Comparison of ENCODE assay signal across 19 cellular contexts in genomic region chr3:134564991-134565390, GRCh38.
DNase-seq lines count a peak whose midpoint lies in the region; ATAC-seq and TF ChIP-seq lines count a peak whose summit lies in the region.
"Had no signal": no experiment of that assay in that cellular context is flagged by ENCODE, and none has a peak within 500 bp of the region (broad histone marks: within the 10 kb centered on the region; RNA-seq: fewer than 3 reads in every experiment).

No MANE protein-coding gene starts in this region.

- H2BK12ac ChIP-seq in trophoblast cell (ENCODE audit: low read length) = no peak overlapping the region

- no peak for ATAC-seq in HG03439 (IDR thresholded peaks at IDR 0.05; ENCODE audit: unreplicated experiment)

- POLR2A ChIA-PET in CD4-positive, alpha-beta memory T cell (lab: Charles Lee; ENCODE audit: partially characterized antibody) = no interaction called here
- POLR2A ChIA-PET in A673 (lab: Charles Lee; ENCODE audit: low non-redundant PET) = interaction anchor here (0.7 kb wide), 1 partner anchor 1795 kb away, joined by 3 read pairs; no protein-coding TSS in a partner anchor

- H3K27me3 Mint-ChIP-seq in CD4-positive, alpha-beta memory T cell = no peaks in the 10 kb centered on the region
- H3K27me3 Mint-ChIP-seq: B cell; CD4-positive, alpha-beta T cell; CD8-positive, alpha-beta memory T cell had no signal

- H3K9me3 ChIP-seq in trophoblast cell (ENCODE audit: insufficient read depth, low read depth, low read length) (peaks cover 8% of the 10 kb centered on the region), A673 (ENCODE audit: low read depth, low read length, poor library complexity, severe bottlenecking) (no peaks in the 10 kb centered on the region)
- H3K9me3 ChIP-seq in CD4-positive, alpha-beta memory T cell (ENCODE audit: control insufficient read depth in 1 of 2, low read length in 2 of 2) = no peaks in the 10 kb centered on the region

- no CpG with 5 or more reads among the region's 2 CpGs for WGBS in trophoblast cell (ENCODE audit: extremely low coverage, insufficient coverage, insufficient read length)

- H3K79me1 ChIP-seq in trophoblast cell (ENCODE audit: low read length) = no peaks in the 10 kb centered on the region

- H2AFZ ChIP-seq in trophoblast cell (ENCODE audit: insufficient read depth, low read length, poor library complexity) = no peak overlapping the region

- TF ChIP-seq CTCF in fibroblast of villous mesenchyme (IDR thresholded peaks at IDR 0.05; ENCODE audit: insufficient read depth, low read depth, low read length) = no peak
- no peak for TF ChIP-seq CTCF in A673 (conservative IDR thresholded peaks at IDR 0.05; ENCODE audit: low read depth, low read length)

- no peaks in the 10 kb centered on the region for H3K4me1 ChIP-seq in trophoblast cell (ENCODE audit: control insufficient read depth in 1 of 2, insufficient read depth in 2 of 2, low read length in 2 of 2)
- H3K4me1 ChIP-seq in CD4-positive, alpha-beta memory T cell (ENCODE audit: insufficient read depth, low read length) = no peaks in the 10 kb centered on the region
- no peaks in the 10 kb centered on the region for H3K4me1 ChIP-seq in A673 (ENCODE audit: insufficient read depth, low read length, poor library complexity, severe bottlenecking)

- peaks cover 7 to 8% of the 10 kb centered on the region in 2 experiments for H3K36me3 ChIP-seq in trophoblast cell (ENCODE audit: control insufficient read depth in 1 of 2, insufficient read depth in 2 of 2, low read length in 2 of 2)
- H3K36me3 ChIP-seq in CD4-positive, alpha-beta memory T cell (ENCODE audit: insufficient read depth, low read length) = no peaks in the 10 kb centered on the region
- no peaks in the 10 kb centered on the region for H3K36me3 ChIP-seq in A673 (ENCODE audit: insufficient read depth, low read length, poor library complexity, severe bottlenecking)

- DNase-seq in NCI-H82 (lab: John Stamatoyannopoulos, UW) (peak; percentile 73), fibroblast of villous mesenchyme (ENCODE audit: low read depth) (peak; percentile 63), trophoblast cell (peak; percentile 12 to 68), A673 (ENCODE audit: low spot score) (no peak)
- no peak for DNase-seq in CD4-positive, alpha-beta memory T cell
- DNase-seq: 8988T; CD4-positive, alpha-beta T cell; CD8-positive, alpha-beta memory T cell; COR-L47; DMS 273 treated with DMSO at 0.1 percent for 48 hours; DMS153; DMS53; DMS79; DND-41; GF-D8 had no signal

- no peaks in the 10 kb centered on the region for H3K4me1 Mint-ChIP-seq in CD4-positive, alpha-beta memory T cell
- H3K4me1 Mint-ChIP-seq: B cell; CD8-positive, alpha-beta memory T cell had no signal

- no peak overlapping the region for H4K12ac ChIP-seq in trophoblast cell (ENCODE audit: low read depth, low read length)

- no peak overlapping the region for H3K4me2 ChIP-seq in trophoblast cell (ENCODE audit: low read length)
- H3K4me2 ChIP-seq: BLaER1 treated with 17β-estradiol and CSF1 and Interleukin-3, amounts not matched to agents 10 nM and 100 nM had no signal

- no peaks in the 10 kb centered on the region for H3K79me2 ChIP-seq in trophoblast cell (ENCODE audit: control insufficient read depth, insufficient read depth, low read length, poor library complexity)

- H2AK5ac ChIP-seq in trophoblast cell (ENCODE audit: low read length) = no peak overlapping the region

- peaks cover 0 to 18% (median 11%) of the 10 kb centered on the region in 8 donors for H3K9me3 Mint-ChIP-seq in CD4-positive, alpha-beta memory T cell

- H3K27me3 ChIP-seq in trophoblast cell (ENCODE audit: insufficient read depth, low read length) = no peaks in the 10 kb centered on the region
- H3K27me3 ChIP-seq in CD4-positive, alpha-beta memory T cell (ENCODE audit: insufficient read depth, low read length) = no peaks in the 10 kb centered on the region
- H3K27me3 ChIP-seq in A673 (replicated peaks; ENCODE audit: insufficient read depth, low read depth, low read length, poor library complexity) = no peaks in the 10 kb centered on the region
- H3K27me3 ChIP-seq: BLaER1 treated with 17β-estradiol and CSF1 and Interleukin-3, amounts not matched to agents 10 nM and 100 nM had no signal

- H3K18ac ChIP-seq in trophoblast cell (ENCODE audit: low read length) = no peak overlapping the region

- peaks cover 35 to 42% of the 10 kb centered on the region in 2 donors for H3K36me3 Mint-ChIP-seq in CD4-positive, alpha-beta memory T cell

- no peak overlapping the region for H3K27ac Mint-ChIP-seq in CD4-positive, alpha-beta memory T cell
- H3K27ac Mint-ChIP-seq: B cell; CD4-positive, alpha-beta T cell; CD8-positive, alpha-beta memory T cell had no signal

- no peak overlapping the region for H4K91ac ChIP-seq in trophoblast cell (ENCODE audit: low read depth, low read length)

- no TSS peak for BruUV-seq in A673 (replicated peaks; lab: Mats Ljungman, UMichigan)

- H2BK5ac ChIP-seq in trophoblast cell (ENCODE audit: low read depth, low read length, poor library complexity) = no peak overlapping the region

- intact Hi-C loops in CD4-positive, alpha-beta memory T cell (cut with micrococcal nuclease) = no loop called here
- intact Hi-C loops in A673 (cut with micrococcal nuclease; ENCODE audit: unreplicated experiment) = no loop called here

- H4K8ac ChIP-seq in trophoblast cell (ENCODE audit: low read depth, low read length) = no peak overlapping the region

- H3K14ac ChIP-seq in trophoblast cell (ENCODE audit: low read length) = no peak overlapping the region

- H3K4me3 ChIP-seq in fibroblast of villous mesenchyme (ENCODE audit: low read depth, low read length) (no peak overlapping the region), trophoblast cell (ENCODE audit: low read depth, low read length) (no peak overlapping the region), A673 (ENCODE audit: low read depth, low read length, poor library complexity, severe bottlenecking) (no peak overlapping the region)
- H3K4me3 ChIP-seq in CD4-positive, alpha-beta memory T cell (ENCODE audit: low read length in 2 of 2) = no peak overlapping the region
- H3K4me3 ChIP-seq: BLaER1 treated with 17β-estradiol and CSF1 and Interleukin-3, amounts not matched to agents 10 nM and 100 nM had no signal

- no peak overlapping the region for H3K23ac ChIP-seq in trophoblast cell (ENCODE audit: low read length)

- H3K27ac ChIP-seq in trophoblast cell (ENCODE audit: low read depth, low read length) = no peak overlapping the region
- no peak overlapping the region for H3K27ac ChIP-seq in CD4-positive, alpha-beta memory T cell (ENCODE audit: low read depth, low read length)
- H3K27ac ChIP-seq in A673 (ENCODE audit: low read depth, low read length, poor library complexity, severe bottlenecking) = no peak overlapping the region
- H3K27ac ChIP-seq: BLaER1 treated with 17β-estradiol and CSF1 and Interleukin-3, amounts not matched to agents 10 nM and 100 nM; C4-2B had no signal

- no peak overlapping the region for H3K9ac ChIP-seq in trophoblast cell (ENCODE audit: low read length)
- H3K9ac ChIP-seq: BLaER1 treated with 17β-estradiol and CSF1 and Interleukin-3, amounts not matched to agents 10 nM and 100 nM had no signal

- H2BK120ac ChIP-seq in trophoblast cell (ENCODE audit: insufficient read depth, low read length, poor library complexity) = no peak overlapping the region

- CTCF ChIA-PET in CD4-positive, alpha-beta memory T cell (lab: Charles Lee; ENCODE audit: partially characterized antibody) = no interaction called here
- CTCF ChIA-PET in A673 (lab: Charles Lee) = no interaction called here

- no peak overlapping the region for H3K4me3 Mint-ChIP-seq in CD4-positive, alpha-beta memory T cell
- H3K4me3 Mint-ChIP-seq: B cell; CD4-positive, alpha-beta T cell; CD8-positive, alpha-beta memory T cell had no signal

- no peak overlapping the region for H3K4ac ChIP-seq in trophoblast cell (ENCODE audit: low read depth, low read length)

Comparison
In these comparisons a context has a peak if more than half of its experiments do, and no peak if none do; other contexts are left out.
1. DNase-seq: peak in NCI-H82 (single experiment), fibroblast of villous mesenchyme (single experiment) and trophoblast cell (2 of 2); none in CD4-positive, alpha-beta memory T cell (0 of 5) and A673 (single experiment).